9 cellular contexts compared by ENCODE assay signal in the genomic region with DNA sequence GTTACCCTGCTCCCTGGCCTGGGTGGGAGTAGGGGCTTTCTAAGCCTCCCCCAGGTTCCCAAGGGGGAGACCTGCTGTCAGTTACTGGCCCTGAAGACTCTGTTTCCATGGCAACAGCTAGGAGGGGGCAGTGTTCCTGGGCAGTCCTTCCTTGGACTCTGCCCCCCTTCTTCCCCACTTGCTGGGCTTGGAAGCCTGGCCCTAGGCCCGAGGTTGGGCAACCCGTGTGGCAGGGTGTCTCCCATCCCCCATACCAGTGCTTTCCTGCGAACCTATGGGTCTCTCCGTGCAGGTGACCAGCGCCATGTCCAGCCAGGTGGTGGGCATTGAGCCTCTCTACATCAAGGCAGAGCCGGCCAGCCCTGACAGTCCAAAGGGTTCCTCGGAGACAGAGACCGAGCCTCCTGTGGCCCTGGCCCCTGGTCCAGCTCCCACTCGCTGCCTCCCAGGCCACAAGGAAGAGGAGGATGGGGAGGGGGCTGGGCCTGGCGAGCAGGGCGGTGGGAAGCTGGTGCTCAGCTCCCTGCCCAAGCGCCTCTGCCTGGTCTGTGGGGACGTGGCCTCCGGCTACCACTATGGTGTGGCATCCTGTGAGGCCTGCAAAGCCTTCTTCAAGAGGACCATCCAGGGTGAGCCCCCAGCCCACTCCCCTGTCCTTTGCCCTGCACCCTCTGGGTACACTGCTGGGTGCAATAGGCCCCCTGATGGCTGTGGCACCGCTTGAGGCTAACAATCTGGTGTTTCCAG. TPM values are rescaled to one million over a fixed set of nuclear protein-coding genes. Genes with fewer than 3 reads are reported as not detected.
DNase-seq lines count a peak whose midpoint lies in the region; ATAC-seq, FAIRE-seq and TF ChIP-seq lines count a peak whose summit lies in the region.
"Had no signal": no experiment of that assay in that cellular context is flagged by ENCODE, and none has a peak within 500 bp of the region (broad histone marks: within the 10 kb centered on the region; RNA-seq: fewer than 3 reads in every experiment).

No MANE protein-coding gene starts in this region.

- no peaks in the 10 kb centered on the region for H3K27me3 ChIP-seq in right lobe of liver
- H3K27me3 ChIP-seq in tibial nerve = peaks cover 0 to 19% of the 10 kb centered on the region in 2 donors

- H3K36me3 Mint-ChIP-seq in activated T-cell treated with anti-CD3 and anti-CD28 coated beads, Interleukin-2, amount 50 U/mL, for 24 hours (ENCODE audit: low read depth) = peaks cover 44% of the 10 kb centered on the region

- H3K36me3 ChIP-seq in right lobe of liver = no peaks in the 10 kb centered on the region
- peaks cover 0 to 10% (median 0%) of the 10 kb centered on the region in 3 donors for H3K36me3 ChIP-seq in tibial nerve

- H3K4me1 ChIP-seq in right lobe of liver (peaks cover 0 to 36% (median 7%) of the 10 kb centered on the region in 4 donors), tibial nerve (peaks cover 0 to 26% (median 12%) of the 10 kb centered on the region in 4 donors)

- H3K27ac ChIP-seq in right lobe of liver (peak overlapping the region; percentile 78 to 97 (median 83)), tibial nerve (peak overlapping the region in 3 of 4 donors; percentile 79 to 92 (median 81))

- H3K9me3 ChIP-seq in right lobe of liver = no peaks in the 10 kb centered on the region
- H3K9me3 ChIP-seq in tibial nerve = no peaks in the 10 kb centered on the region

- H3K4me3 ChIP-seq in astrocyte of the cerebellum (ENCODE audit: low read depth, low read length) (peak overlapping the region; percentile 58), right lobe of liver (peak overlapping the region; percentile 77 to 81 (median 77)), tibial nerve (peak overlapping the region in 3 of 4 donors; percentile 50 to 85 (median 76))

- DNase-seq in activated T-cell treated with anti-CD3 and anti-CD28 coated beads, Interleukin-2, amount 50 U/mL, for 24 hours = no peak
- no peak for DNase-seq in activated T-cell treated with anti-CD3 and anti-CD28 coated beads for 4 hours
- no peak for DNase-seq in astrocyte of the cerebellum (ENCODE audit: low read depth)
- peak; percentile 82 to 94 (median 91) for DNase-seq in right lobe of liver
- no peak for DNase-seq in tibial nerve (ENCODE audit: low spot score in 2 of 2)
- DNase-seq in RCC 7860 (ENCODE audit: low spot score) = no peak
- no peak for DNase-seq in SW480 (ENCODE audit: low spot score)
- DNase-seq: activated CD4-positive, alpha-beta T cell treated with anti-CD3 and anti-CD28 coated beads for 1 hour had no signal

- H3K9me3 Mint-ChIP-seq in activated T-cell treated with anti-CD3 and anti-CD28 coated beads, Interleukin-2, amount 50 U/mL, for 24 hours = no peaks in the 10 kb centered on the region

- in situ Hi-C loops in astrocyte of the cerebellum (cut with HindIII; ENCODE audit: low sequenced_read_pairs) = no loop called here

- peak overlapping the region; percentile 96 for H3K4me3 Mint-ChIP-seq in activated T-cell treated with anti-CD3 and anti-CD28 coated beads, Interleukin-2, amount 50 U/mL, for 24 hours

- H3K4me1 Mint-ChIP-seq in activated T-cell treated with anti-CD3 and anti-CD28 coated beads, Interleukin-2, amount 50 U/mL, for 24 hours (ENCODE audit: low read depth) = peaks cover 39% of the 10 kb centered on the region

- 6% methylated on average over 3 of the region's 15 CpGs for WGBS in right lobe of liver (ENCODE audit: insufficient coverage, low coverage, low lambda C conversion rate, missing lambda C conversion rate)
- WGBS in tibial nerve, 2 donors = 67 to 85% methylated on average over 6 to 13 of the region's 15 CpGs

- FAIRE-seq in RCC 7860 (lab: Jason Lieb, UNC) = no peak

- intact Hi-C loops in right lobe of liver (cut with DNase I) = no loop called here

- TF ChIP-seq POLR2A in right lobe of liver (IDR thresholded peaks at IDR 0.05) = no peak
- TF ChIP-seq POLR2A in tibial nerve (IDR thresholded peaks at IDR 0.05) = no peak

- no peak for TF ChIP-seq EP300 in tibial nerve (IDR thresholded peaks at IDR 0.05)

- peak overlapping the region; percentile 94 for H3K27ac Mint-ChIP-seq in activated T-cell treated with anti-CD3 and anti-CD28 coated beads, Interleukin-2, amount 50 U/mL, for 24 hours

- ATAC-seq in right lobe of liver (peak; percentile 35 to 57 (median 40)), GM19351 (IDR thresholded peaks at IDR 0.05; ENCODE audit: unreplicated experiment) (no peak)

- peaks cover 4% of the 10 kb centered on the region for H3K27me3 Mint-ChIP-seq in activated T-cell treated with anti-CD3 and anti-CD28 coated beads, Interleukin-2, amount 50 U/mL, for 24 hours

- TF ChIP-seq CTCF in astrocyte of the cerebellum (IDR thresholded peaks at IDR 0.05; ENCODE audit: low read depth, low read length, missing control alignments) (no peak), right lobe of liver (IDR thresholded peaks at IDR 0.05) (no peak), tibial nerve (IDR thresholded peaks at IDR 0.05) (no peak)

RNA-seq across cellular contexts. Expression of a gene that starts 1.7 kb away (rescaled TPM):
- total RNA-seq in right lobe of liver (10 to 100 TPM; 28.5 to 82.6 (median 47.7) TPM), tibial nerve (10 to 100 TPM; 26.0 to 39.3 (median 28.7) TPM)

RNA-seq across cellular contexts. Expression of a gene that starts 6.9 kb away (rescaled TPM):
- total RNA-seq in right lobe of liver (not detected), tibial nerve (not detected)

RNA-seq across cellular contexts. Expression of a gene that starts 10.3 kb away (rescaled TPM):
- total RNA-seq in right lobe of liver (100 to 1,000 TPM in 2 of 6 experiments, 10 to 100 TPM in 4; 58.0 to 122 (median 85.3) TPM), tibial nerve (100 to 1,000 TPM; 290 to 381 (median 327) TPM)

RNA-seq across cellular contexts. Expression of a gene that starts 10.9 kb away (rescaled TPM):
- total RNA-seq in right lobe of liver (100 to 1,000 TPM in 2 of 6 experiments, 10 to 100 TPM in 4; 84.0 to 172 (median 89.3) TPM), tibial nerve (100 to 1,000 TPM; 142 to 246 (median 204) TPM)

RNA-seq across cellular contexts. Expression of a gene that starts 15.9 kb away (rescaled TPM):
- not detected for total RNA-seq in right lobe of liver
- total RNA-seq in tibial nerve = 1 to 10 TPM in 1 of 4 donors, not detected in 3; 1.2 TPM

Comparison
In these comparisons a context has a peak if more than half of its experiments do, and no peak if none do; other contexts are left out.
1. DNase-seq: peak in right lobe of liver (3 of 3); none in activated T-cell treated with anti-CD3 and anti-CD28 coated beads, Interleukin-2, amount 50 U/mL, for 24 hours (single experiment), activated T-cell treated with anti-CD3 and anti-CD28 coated beads for 4 hours (single experiment), astrocyte of the cerebellum (single experiment), tibial nerve (0 of 2), RCC 7860 (single experiment) and SW480 (single experiment).
2. Peak in every context shown above with its lines, with median percentiles within 50 percentile points of each other: H3K4me3 ChIP-seq.